23 cellular contexts compared by ENCODE assay signal in the genomic region with DNA sequence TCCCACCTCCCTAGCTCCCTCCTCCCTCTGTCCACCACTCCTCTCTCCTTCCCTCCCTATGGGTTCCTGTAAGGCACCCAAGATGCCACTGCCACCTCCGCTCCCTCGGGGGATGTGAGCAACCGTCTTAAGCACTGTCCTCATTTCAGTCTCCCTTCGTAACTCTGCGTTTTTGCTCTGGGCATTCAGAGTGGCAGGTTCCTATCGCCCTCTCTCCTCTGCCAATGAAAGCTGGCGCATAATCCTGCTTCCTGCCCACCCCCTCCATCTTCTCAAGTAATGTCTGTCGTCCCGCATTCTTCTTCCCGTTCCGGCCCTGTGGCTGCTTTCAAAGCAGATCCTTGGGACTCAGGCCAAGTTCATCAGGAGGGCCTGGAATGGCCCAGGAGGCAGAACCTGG.
"Had no signal": no experiment of that assay in that cellular context is flagged by ENCODE, and none has a peak within 500 bp of the region (broad histone marks: within the 10 kb centered on the region; RNA-seq: fewer than 3 reads in every experiment).

No MANE protein-coding gene starts in this region.

- H3K4me3 ChIP-seq: K562, MG63 had no signal

- H3K9me3 ChIP-seq: SK-N-SH had no signal

- H3K36me3 ChIP-seq: MG63 had no signal

- H3K27ac ChIP-seq: HL-60, KMS-11, RWPE1 had no signal

- H3K4me2 ChIP-seq: KMS-11, SK-N-SH had no signal

- DNase-seq: Kasumi-1, MG63, NCI-H1092, NCI-H1105 treated with DMSO at 0.1 percent for 48 hours, NCI-H1417 treated with DMSO at 0.1 percent for 48 hours, NCI-H146, NCI-H1694 treated with DMSO at 0.1 percent for 48 hours, NCI-H1930, NCI-H2081, NCI-H2107, NCI-H2227 treated with DMSO at 0.1 percent for 48 hours, NCI-H524, NCI-H526 treated with DMSO at 0.1 percent for 48 hours, NCI-H774, PC-3, SHP77, SK-N-SH, SW 1271 had no signal

- H3K27me3 ChIP-seq: MG63 had no signal

- ATAC-seq: K562, Panc1, PC-3 had no signal

- H3K9ac ChIP-seq: KMS-11, SK-N-SH had no signal
